In genomic region chr16:24974859-24975258, GRCh38 we compare ENCODE assay signal across 16 cellular contexts. TPM values are rescaled to one million over a fixed set of nuclear protein-coding genes. Genes with fewer than 3 reads are reported as not detected.
DNase-seq lines count a peak whose midpoint lies in the region; ATAC-seq and TF ChIP-seq lines count a peak whose summit lies in the region.
"Had no signal": no experiment of that assay in that cellular context is flagged by ENCODE, and none has a peak within 500 bp of the region (broad histone marks: within the 10 kb centered on the region; RNA-seq: fewer than 3 reads in every experiment).

No MANE protein-coding gene starts in this region.

- H3K9me3 ChIP-seq in OCI-LY7 (ENCODE audit: low read length) (no peaks in the 10 kb centered on the region), hepatocyte (ENCODE audit: low read depth) (no peaks in the 10 kb centered on the region), testis (no peaks in the 10 kb centered on the region)
- H3K9me3 ChIP-seq: thyroid gland had no signal

- peaks cover 19% of the 10 kb centered on the region for H3K36me3 Mint-ChIP-seq in natural killer cell treated with Interleukin-12 subunit alpha and Interleukin-12 subunit beta and Interleukin-15 and Interleukin-18, amount 100 ng/mL, for 72 hours
- H3K36me3 Mint-ChIP-seq in natural killer cell = no peaks in the 10 kb centered on the region

- 95% methylated on average over 8 of the region's 8 CpGs for WGBS in hepatocyte (ENCODE audit: low lambda C conversion rate, missing lambda C conversion rate)
- 93 to 94% methylated on average over 8 of the region's 8 CpGs for WGBS in testis, 2 donors

- H4K20me1 ChIP-seq in OCI-LY7 (ENCODE audit: insufficient read depth, low read length) (no peaks in the 10 kb centered on the region), hepatocyte (ENCODE audit: insufficient read depth, poor library complexity, severe bottlenecking) (peaks cover 13% of the 10 kb centered on the region)

- H3K4me1 ChIP-seq in OCI-LY7 (ENCODE audit: insufficient read depth, low read length, poor library complexity, severe bottlenecking) (peaks cover 82% of the 10 kb centered on the region), hepatocyte (ENCODE audit: insufficient read depth) (peaks cover 19% of the 10 kb centered on the region), testis (peaks cover 11% of the 10 kb centered on the region)
- H3K4me1 ChIP-seq: neural progenitor cell had no signal

- TF ChIP-seq CTCF in natural killer cell (IDR thresholded peaks at IDR 0.05) (no peak), OCI-LY7 (conservative IDR thresholded peaks at IDR 0.05; ENCODE audit: low read length) (no peak), hepatocyte (IDR thresholded peaks at IDR 0.05; ENCODE audit: poor library complexity) (no peak), testis (IDR thresholded peaks at IDR 0.05) (no peak)

- peak overlapping the region; percentile 51 for H3K4me3 ChIP-seq in OCI-LY7 (ENCODE audit: low read depth, low read length, poor library complexity, severe bottlenecking)
- no peak overlapping the region for H3K4me3 ChIP-seq in hepatocyte
- H3K4me3 ChIP-seq in testis = no peak overlapping the region
- H3K4me3 ChIP-seq: neural progenitor cell, thyroid gland had no signal

- H3K27me3 ChIP-seq in hepatocyte = no peaks in the 10 kb centered on the region
- no peaks in the 10 kb centered on the region for H3K27me3 ChIP-seq in testis
- H3K27me3 ChIP-seq: neural progenitor cell, thyroid gland had no signal

- peaks cover 14% of the 10 kb centered on the region for H3K36me3 ChIP-seq in OCI-LY7 (ENCODE audit: insufficient read depth, low read length)
- no peaks in the 10 kb centered on the region for H3K36me3 ChIP-seq in hepatocyte (replicated peaks; ENCODE audit: insufficient read depth, low read depth)
- H3K36me3 ChIP-seq in testis (ENCODE audit: low read depth, missing control alignments) = no peaks in the 10 kb centered on the region
- H3K36me3 ChIP-seq: neural progenitor cell had no signal

- BruUV-seq in OCI-LY7 (replicated peaks; lab: Mats Ljungman, UMichigan) = no TSS peak

- ATAC-seq in natural killer cell treated with Interleukin-12 subunit alpha and Interleukin-12 subunit beta and Interleukin-15 and Interleukin-18, amount 100 ng/mL, for 72 hours = no peak
- no peak for ATAC-seq in natural killer cell
- no peak for ATAC-seq in HG03196 (IDR thresholded peaks at IDR 0.05; ENCODE audit: unreplicated experiment)
- no peak for ATAC-seq in HG03095 (IDR thresholded peaks at IDR 0.05; ENCODE audit: unreplicated experiment)

- H2AFZ ChIP-seq in OCI-LY7 (ENCODE audit: low read length) (no peak overlapping the region; the same call in 1 of the 2 replicates), hepatocyte (no peak overlapping the region)
- H2AFZ ChIP-seq: neural progenitor cell had no signal

- no peaks in the 10 kb centered on the region for H3K9me3 Mint-ChIP-seq in natural killer cell treated with Interleukin-12 subunit alpha and Interleukin-12 subunit beta and Interleukin-15 and Interleukin-18, amount 100 ng/mL, for 72 hours
- H3K9me3 Mint-ChIP-seq in natural killer cell = no peaks in the 10 kb centered on the region
- H3K9me3 Mint-ChIP-seq: brain, neural progenitor cell had no signal

- peaks cover 37 to 40% of the 10 kb centered on the region in 2 donors for H3K4me1 Mint-ChIP-seq in natural killer cell treated with Interleukin-12 subunit alpha and Interleukin-12 subunit beta and Interleukin-15 and Interleukin-18, amount 100 ng/mL, for 72 hours (ENCODE audit: low read depth in 2 of 2)
- H3K4me1 Mint-ChIP-seq in natural killer cell = peaks cover 30 to 42% of the 10 kb centered on the region in 2 donors

- TF ChIP-seq POLR2A in testis (IDR thresholded peaks at IDR 0.05) = no peak

- no peak for DNase-seq in natural killer cell treated with Interleukin-12 subunit alpha and Interleukin-12 subunit beta and Interleukin-15 and Interleukin-18, amount 100 ng/mL, for 72 hours (ENCODE audit: low spot score)
- no peak for DNase-seq in natural killer cell
- DNase-seq in OCI-LY7 (ENCODE audit: low spot score) = no peak
- no peak for DNase-seq in hepatocyte (ENCODE audit: low spot score)
- DNase-seq in testis = peak; percentile 1
- DNase-seq in stimulated activated CD4-positive, alpha-beta T cell treated with anti-CD3 and anti-CD28 coated beads, Interleukin-4, amount 100 ng/mL, for 1 hour = no peak
- DNase-seq: activated T-cell treated with anti-CD3 and anti-CD28 coated beads for 4 hours, cortex of kidney, NCI-H1092, NCI-H2081 treated with DMSO at 0.1 percent for 48 hours, NCI-H510A, thyroid gland had no signal

- intact Hi-C loops in natural killer cell (cut with micrococcal nuclease) (no loop called here), OCI-LY7 (cut with micrococcal nuclease; ENCODE audit: unreplicated experiment) (loop anchor here (10.0 kb wide), 1 partner anchor 280 kb away; the partner anchor contains the start of gene ZKSCAN2), testis (cut with DNase I; ENCODE audit: low total_unique reads) (no loop called here)

- H3K27me3 Mint-ChIP-seq in natural killer cell treated with Interleukin-12 subunit alpha and Interleukin-12 subunit beta and Interleukin-15 and Interleukin-18, amount 100 ng/mL, for 72 hours = no peaks in the 10 kb centered on the region
- H3K27me3 Mint-ChIP-seq in natural killer cell (ENCODE audit: low read depth in 2 of 2) = no peaks in the 10 kb centered on the region
- H3K27me3 Mint-ChIP-seq: brain had no signal

- CTCF ChIA-PET in OCI-LY7 (lab: Charles Lee; ENCODE audit: unreplicated experiment) = no interaction called here

- POLR2A ChIA-PET in OCI-LY7 (lab: Charles Lee) = interaction anchor here (1.2 to 1.5 kb wide), 3 partner anchors 10 to 134 kb away, joined by 5 to 8 read pairs (median 7); no protein-coding TSS in a partner anchor

- H3K4me3 Mint-ChIP-seq in natural killer cell treated with Interleukin-12 subunit alpha and Interleukin-12 subunit beta and Interleukin-15 and Interleukin-18, amount 100 ng/mL, for 72 hours = no peak overlapping the region
- no peak overlapping the region for H3K4me3 Mint-ChIP-seq in natural killer cell
- H3K4me3 Mint-ChIP-seq: brain, neural progenitor cell had no signal

- peaks cover 6% of the 10 kb centered on the region; the same call in 1 of the 2 replicates for H3K79me2 ChIP-seq in OCI-LY7 (ENCODE audit: insufficient read depth, low read depth, low read length)
- H3K79me2 ChIP-seq in hepatocyte = peaks cover 75% of the 10 kb centered on the region

- H3K27ac Mint-ChIP-seq in natural killer cell treated with Interleukin-12 subunit alpha and Interleukin-12 subunit beta and Interleukin-15 and Interleukin-18, amount 100 ng/mL, for 72 hours = peak overlapping the region; percentile 4 to 38
- H3K27ac Mint-ChIP-seq in natural killer cell = peak overlapping the region in 1 of 2 donors; percentile 44
- H3K27ac Mint-ChIP-seq: neural progenitor cell had no signal

- H3K4me2 ChIP-seq in OCI-LY7 (ENCODE audit: low read length) (peak overlapping the region; percentile 76), hepatocyte (no peak overlapping the region)
- H3K4me2 ChIP-seq: neural progenitor cell had no signal

- no peaks in the 10 kb centered on the region for H3K9me2 ChIP-seq in OCI-LY7 (ENCODE audit: insufficient read depth, low read length)
- no peaks in the 10 kb centered on the region for H3K9me2 ChIP-seq in hepatocyte (replicated peaks; ENCODE audit: insufficient read depth)

- H3K27ac ChIP-seq in OCI-LY7 (ENCODE audit: low read depth, low read length, poor library complexity, severe bottlenecking) (peak overlapping the region; percentile 82), hepatocyte (peak overlapping the region; percentile 76), testis (no peak overlapping the region)
- H3K27ac ChIP-seq: neural progenitor cell had no signal

RNA-seq across cellular contexts. Expression of gene ARHGAP17, which starts 40.3 kb away (rescaled TPM):
- total RNA-seq in natural killer cell treated with Interleukin-12 subunit alpha and Interleukin-12 subunit beta and Interleukin-15 and Interleukin-18, amount 100 ng/mL, for 72 hours = 10 to 100 TPM; 67.2 to 83.5 TPM
- total RNA-seq in natural killer cell (10 to 100 TPM; 67.0 to 85.7 (median 84.7) TPM), OCI-LY7 (2022) (89.3 and 95.1 TPM in 2 replicates), hepatocyte (41.0 and 50.1 TPM in 2 replicates), testis (100 to 1,000 TPM; 123 to 124 TPM)
- 31.4 and 37.1 TPM in 2 replicates for total RNA-seq in OCI-LY7 (2014; rRNA removed; shearing (Covaris generic))
- polyA plus RNA-seq in hepatocyte (55.8 and 56.1 TPM in 2 replicates), testis (ENCODE audit: insufficient read depth, low read depth, low replicate concordance) (62.7 TPM)

Comparison
In these comparisons a context has a peak if more than half of its experiments do, and no peak if none do; other contexts are left out.
1. H3K27ac ChIP-seq: peak in OCI-LY7 (single experiment) and hepatocyte (single experiment); none in testis (0 of 2).